11 cellular contexts compared by ENCODE assay signal in the genomic region with DNA sequence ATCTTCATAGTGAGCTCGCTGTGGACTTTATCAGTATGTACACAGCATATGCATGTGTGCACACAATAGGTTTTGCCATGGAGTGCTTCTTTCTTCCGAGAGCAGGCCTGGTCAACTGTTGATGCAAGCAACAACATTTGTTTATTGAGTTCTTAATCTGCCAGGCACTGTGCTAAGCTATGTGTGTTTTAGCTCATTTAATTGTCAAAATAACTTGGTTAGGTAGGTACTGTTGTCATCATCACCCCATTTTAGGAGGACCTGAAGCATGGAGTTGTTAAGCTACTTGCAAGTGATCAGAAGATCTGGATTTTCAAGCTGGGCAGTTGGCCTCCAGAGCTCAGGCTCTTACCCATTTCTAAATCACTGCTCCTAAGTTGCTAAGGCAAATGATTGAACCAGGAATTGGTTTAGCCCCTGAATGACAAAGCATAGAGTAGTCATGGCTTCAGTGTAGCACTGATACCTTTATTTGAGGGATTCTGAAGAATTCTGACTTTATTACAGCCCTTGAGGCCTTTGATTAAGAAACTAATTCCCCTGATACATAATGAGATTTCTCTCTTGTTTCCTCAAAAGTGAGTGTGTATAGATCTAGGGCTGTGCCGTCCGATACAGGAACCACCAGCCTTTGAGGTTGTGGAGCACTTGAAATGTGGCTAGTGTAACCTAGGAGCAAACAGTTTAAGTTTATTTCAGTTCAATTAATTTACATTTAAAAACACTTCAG.
A peak's percentile ranks its signal among the peaks of the same experiment; 100 is the strongest.
DNase-seq lines count a peak whose midpoint lies in the region; ATAC-seq, FAIRE-seq and TF ChIP-seq lines count a peak whose summit lies in the region.
"Had no signal": no experiment of that assay in that cellular context is flagged by ENCODE, and none has a peak within 500 bp of the region (broad histone marks: within the 10 kb centered on the region; RNA-seq: fewer than 3 reads in every experiment).

No MANE protein-coding gene starts in this region.

- peak overlapping the region; percentile 64 for H3K27ac ChIP-seq in lower lobe of right lung
- peak overlapping the region; percentile 46 for H3K27ac ChIP-seq in suprapubic skin

- H3K4me3 Mint-ChIP-seq in WTC11: no peak overlapping the region

- FAIRE-seq in H54 (lab: Jason Lieb, UNC): peak; percentile 27

- H3K9me3 ChIP-seq in lower lobe of right lung (no peaks in the 10 kb centered on the region), suprapubic skin (no peaks in the 10 kb centered on the region)

- H3K27me3 ChIP-seq in lower lobe of right lung (ENCODE audit: low read depth) (no peaks in the 10 kb centered on the region), suprapubic skin (no peaks in the 10 kb centered on the region)

- 79% methylated on average over 4 of the region's 4 CpGs for WGBS in suprapubic skin

- POLR2A ChIA-PET in WTC11 (lab: Charles Lee): no interaction called here

- H3K36me3 ChIP-seq in lower lobe of right lung (no peaks in the 10 kb centered on the region), suprapubic skin (no peaks in the 10 kb centered on the region)

- no peak overlapping the region for H3K4me3 ChIP-seq in lower lobe of right lung
- no peak overlapping the region for H3K4me3 ChIP-seq in suprapubic skin

- H3K4me1 ChIP-seq in lower lobe of right lung (peaks cover 83% of the 10 kb centered on the region), suprapubic skin (peaks cover 49% of the 10 kb centered on the region)

- H3K9me3 Mint-ChIP-seq in WTC11: no peaks in the 10 kb centered on the region

- CTCF ChIA-PET in WTC11 (lab: Charles Lee): interaction anchor here (0.6 to 1.1 kb wide), 3 partner anchors 13 to 317 kb away, joined by 3 to 5 read pairs (median 4); no protein-coding TSS in a partner anchor

- ATAC-seq in WTC11 (peak; percentile 20), lower lobe of right lung (peak; percentile 47 to 51)
- ATAC-seq: PC-3 had no signal

- no peak for TF ChIP-seq EP300 in suprapubic skin (IDR thresholded peaks at IDR 0.05)

- no peaks in the 10 kb centered on the region for H3K27me3 Mint-ChIP-seq in WTC11 (ENCODE audit: low read depth)

- peaks cover 91% of the 10 kb centered on the region for H3K4me1 Mint-ChIP-seq in WTC11

- no peaks in the 10 kb centered on the region for H3K36me3 Mint-ChIP-seq in WTC11

- TF ChIP-seq POLR2A in H54 (IDR thresholded peaks at IDR 0.05; ENCODE audit: low read depth, low read length) (no peak), suprapubic skin (IDR thresholded peaks at IDR 0.05) (no peak)

- DNase-seq in H54 (ENCODE audit: insufficient read length, low spot score) (no peak), WTC11 (ENCODE audit: low spot score) (no peak), lower lobe of right lung (no peak), suprapubic skin (ENCODE audit: low spot score in 2 of 2) (no peak), HuH-7 (ENCODE audit: low spot score) (no peak), NCI-H1105 treated with DMSO at 0.1 percent for 48 hours (lab: John Stamatoyannopoulos, UW) (no peak), posterior vena cava (ENCODE audit: low spot score) (no peak)
- no peak for DNase-seq in activated effector memory CD4-positive, alpha-beta T cell treated with Interleukin-2 at 50 U/mL for 16 hours
- DNase-seq: DMS153, PC-3, T-helper 9 cell had no signal

- TF ChIP-seq CTCF in WTC11 (IDR thresholded peaks at IDR 0.05) (no peak), lower lobe of right lung (IDR thresholded peaks at IDR 0.05) (no peak), suprapubic skin (IDR thresholded peaks at IDR 0.05) (no peak)

- intact Hi-C loops in lower lobe of right lung (cut with DNase I) (no loop called here), posterior vena cava (cut with DNase I) (no loop called here)

- H3K27ac Mint-ChIP-seq in WTC11: peak overlapping the region; percentile 71; the same call in 1 of the 2 replicates

TF ChIP-seq in WTC11, 78 proteins besides CTCF, POLR2A, EP300 and RAD21:
- TF ChIP-seq NFE2L1 (CRISPR knock-in tag; IDR thresholded peaks at IDR 0.05) (no peak), JAZF1 (CRISPR knock-in tag; IDR thresholded peaks at IDR 0.05) (no peak), FOXJ3 (CRISPR knock-in tag; IDR thresholded peaks at IDR 0.05; ENCODE audit: borderline replicate concordance) (no peak), NR2C2 (CRISPR knock-in tag; IDR thresholded peaks at IDR 0.05) (no peak), SP1 (CRISPR knock-in tag; conservative IDR thresholded peaks at IDR 0.05) (no peak)
- TF ChIP-seq, protein P1, sequence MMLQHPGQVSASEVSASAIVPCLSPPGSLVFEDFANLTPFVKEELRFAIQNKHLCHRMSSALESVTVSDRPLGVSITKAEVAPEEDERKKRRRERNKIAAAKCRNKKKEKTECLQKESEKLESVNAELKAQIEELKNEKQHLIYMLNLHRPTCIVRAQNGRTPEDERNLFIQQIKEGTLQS (CRISPR knock-in tag; conservative IDR thresholded peaks at IDR 0.05): no peak
